19 cellular contexts compared by ENCODE assay signal in genomic region chr10:26057466-26057865, GRCh38.
A peak's percentile ranks its signal among the peaks of the same experiment; 100 is the strongest.
DNase-seq lines count a peak whose midpoint lies in the region; ATAC-seq lines count a peak whose summit lies in the region.
"Had no signal": no experiment of that assay in that cellular context is flagged by ENCODE, and none has a peak within 500 bp of the region (broad histone marks: within the 10 kb centered on the region; RNA-seq: fewer than 3 reads in every experiment).

No MANE protein-coding gene starts in this region.

- no peak for ATAC-seq in GM21717 (IDR thresholded peaks at IDR 0.05; ENCODE audit: unreplicated experiment)
- ATAC-seq: CD8-positive, alpha-beta T cell; GM12878 had no signal

- H3K27ac ChIP-seq in caudate nucleus (ENCODE audit: low read depth, low read length) = no peak overlapping the region
- H3K27ac ChIP-seq: 22Rv1, BLaER1, C4-2B had no signal

- DNase-seq in Caki2 (ENCODE audit: low read depth) = peak; percentile 19
- DNase-seq in glomerular visceral epithelial cell (ENCODE audit: extremely low spot score) = peak; percentile 26
- DNase-seq in kidney tubule cell (ENCODE audit: low spot score) = peak; percentile 62
- no peak for DNase-seq in NCI-H2196 (lab: John Stamatoyannopoulos, UW; ENCODE audit: unreplicated experiment)
- no peak for DNase-seq in caudate nucleus (lab: John Stamatoyannopoulos, UW)
- DNase-seq: Caco-2; CD4-positive, CD25-positive, alpha-beta regulatory T cell; CD8-positive, alpha-beta T cell; DMS 273 treated with DMSO at 0.1 percent for 48 hours; DMS79; EL; GDM1; GOT3; HFFc6 had no signal

- in situ Hi-C loops in Caki2 (cut with HindIII; ENCODE audit: low pct_unique_long_range_greater_than_20kb, low sequenced_read_pairs) = no loop called here

Comparison
In these comparisons a context has a peak if more than half of its experiments do, and no peak if none do; other contexts are left out.
1. DNase-seq: peak in Caki2 (single experiment), glomerular visceral epithelial cell (single experiment) and kidney tubule cell (single experiment); none in NCI-H2196 (single experiment) and caudate nucleus (0 of 61).